ENCODE assay signal across 34 cellular contexts in genomic region chr2:204615456-204615855, GRCh38.
"Had no signal": no experiment of that assay in that cellular context is flagged by ENCODE, and none has a peak within 500 bp of the region (broad histone marks: within the 10 kb centered on the region; RNA-seq: fewer than 3 reads in every experiment).

No MANE protein-coding gene starts in this region.

- FAIRE-seq: bronchial epithelial cell had no signal

- H3K27me3 ChIP-seq: adrenal gland, ascending aorta, body of pancreas, brain microvascular endothelial cell, breast epithelium, cardiac muscle cell had no signal

- H3K36me3 ChIP-seq: adrenal gland, ascending aorta, brain microvascular endothelial cell, breast epithelium, cardiac muscle cell had no signal

- H3K4me3 ChIP-seq: adrenal gland, ascending aorta, body of pancreas, breast epithelium, cardiac muscle cell had no signal

- ATAC-seq: activated naive CD4-positive, alpha-beta T cell treated with anti-CD3 and anti-CD28 coated beads, Interleukin-2, amount 50 U/mL, for 72 hours; activated naive CD8-positive, alpha-beta T cell treated with anti-CD3 and anti-CD28 coated beads, Interleukin-2, amount 50 U/mL, for 24 hours; activated T-cell treated with anti-CD3 and anti-CD28 coated beads, Interleukin-2, amount 50 U/mL, for 4 hours; activated T-cell treated with anti-CD3 and anti-CD28 coated beads, Interleukin-2, amount 50 U/mL, for 72 hours; activated T-helper 17 cell treated with anti-CD3 and anti-CD28 coated beads, Interleukin-2, amount 50 U/mL, for 72 hours; body of pancreas had no signal

- H3K27ac ChIP-seq: adrenal gland, ascending aorta, body of pancreas, brain microvascular endothelial cell, breast epithelium, cardiac muscle cell had no signal

- H3K4me1 ChIP-seq: ascending aorta, breast epithelium had no signal

- H3K9me3 ChIP-seq: adrenal gland, ascending aorta, body of pancreas, breast epithelium had no signal

- DNase-seq: activated effector memory CD4-positive, alpha-beta T cell treated with anti-CD3 and anti-CD28 coated beads, Interleukin-2, amount 50 U/mL, for 16 hours; activated effector memory CD4-positive, alpha-beta T cell treated with Interleukin-2 at 50 U/mL for 16 hours; activated gamma-delta T cell; activated gamma-delta T cell treated with Interleukin-2 at 50 U/mL for 16 hours; activated naive CD4-positive, alpha-beta T cell; activated naive CD4-positive, alpha-beta T cell treated with anti-CD3 and anti-CD28 coated beads for 36 hours; activated naive CD4-positive, alpha-beta T cell treated with anti-CD3 and anti-CD28 coated beads, Interleukin-2, amount 10 ng/mL, durations not matched to agents 7 days and 5 days; activated naive CD4-positive, alpha-beta T cell treated with anti-CD3 and anti-CD28 coated beads, Interleukin-2, amount 50 U/mL, for 16 hours; activated naive CD4-positive, alpha-beta T cell treated with Interleukin-2 at 50 U/mL for 16 hours; activated naive CD8-positive, alpha-beta T cell treated with anti-CD3 and anti-CD28 coated beads for 36 hours; activated naive CD8-positive, alpha-beta T cell treated with anti-CD3 and anti-CD28 coated beads, Interleukin-2, amount 10 ng/mL, durations not matched to agents 7 days and 5 days; activated naive CD8-positive, alpha-beta T cell treated with anti-CD3 and anti-CD28 coated beads, Interleukin-2, amount 50 U/mL, for 24 hours; activated T-cell treated with anti-CD3 and anti-CD28 coated beads for 4 hours; activated T-cell treated with anti-CD3 and anti-CD28 coated beads, Interleukin-2, amount 50 U/mL, for 1 hour; activated T-cell treated with anti-CD3 and anti-CD28 coated beads, Interleukin-2, amount 50 U/mL, for 24 hours; activated T-cell treated with anti-CD3 and anti-CD28 coated beads, Interleukin-2, amount 50 U/mL, for 4 hours; activated T-cell treated with anti-CD3 and anti-CD28 coated beads, Interleukin-2, amount 50 U/mL, for 48 hours; activated T-cell treated with anti-CD3 and anti-CD28 coated beads, Interleukin-2, amount 50 U/mL, for 72 hours; adrenal gland; amniotic stem cell; amygdala; anterior cingulate cortex; aorta; body of pancreas; brain microvascular endothelial cell; caudate nucleus; central memory CD4-positive, alpha-beta T cell; cerebellar nuclear complex had no signal
